In the genomic region with DNA sequence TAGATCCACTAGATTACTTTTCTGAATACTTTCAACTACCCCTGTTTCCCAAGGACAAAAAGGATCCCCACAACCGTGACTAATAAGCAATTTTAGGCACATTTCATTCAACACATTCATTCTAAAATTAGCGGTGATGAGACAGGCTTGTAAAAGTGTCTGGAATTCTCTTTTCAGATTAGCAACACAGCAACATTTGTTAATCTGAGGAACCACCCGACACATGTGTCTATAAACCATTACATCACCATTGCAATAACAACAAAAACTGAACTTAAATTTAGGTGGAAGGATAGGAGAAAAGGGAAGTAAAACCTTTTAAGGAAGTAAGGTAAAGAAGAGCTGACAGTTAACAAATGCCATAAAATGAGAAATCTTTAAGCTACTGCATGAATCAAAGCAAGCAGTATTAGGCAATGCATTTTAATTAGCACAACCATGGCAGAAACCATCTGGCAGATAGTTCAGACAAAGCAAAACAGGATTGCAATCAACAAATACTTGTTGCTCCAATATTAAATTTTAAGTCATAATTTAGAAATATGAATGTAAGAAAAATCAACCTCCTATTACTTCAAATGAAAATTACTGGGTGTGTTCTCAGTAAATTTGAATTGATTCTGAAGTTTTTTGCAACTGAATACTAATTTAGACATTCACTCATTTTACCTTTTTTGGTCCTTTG, we compare ENCODE assay signal across 8 cellular contexts. TPM values are rescaled to one million over a fixed set of nuclear protein-coding genes. Genes with fewer than 3 reads are reported as not detected.
DNase-seq lines count a peak whose midpoint lies in the region; ATAC-seq and TF ChIP-seq lines count a peak whose summit lies in the region.

No MANE protein-coding gene starts in this region.

- H3K4me1 ChIP-seq in BLaER1 treated with 17β-estradiol and CSF1 and Interleukin-3, amounts not matched to agents 10 nM and 100 nM: peaks cover 0 to 36% (median 5%) of the 10 kb centered on the region in 10 experiments; a peak in 9 of 20 replicates
- H3K4me1 ChIP-seq in OCI-LY1 (ENCODE audit: insufficient read depth, low read length, severe bottlenecking) (peaks cover 19% of the 10 kb centered on the region), heart right ventricle (peaks cover 5 to 38% (median 20%) of the 10 kb centered on the region in 9 donors), gastrocnemius medialis (peaks cover 0 to 8% of the 10 kb centered on the region in 2 donors)

- H3K9ac ChIP-seq in BLaER1 treated with 17β-estradiol and CSF1 and Interleukin-3, amounts not matched to agents 10 nM and 100 nM: peak overlapping the region in 3 of 11 experiments; percentile 16 to 50 (median 40); a peak in 5 of 22 replicates
- H3K9ac ChIP-seq in OCI-LY1 (ENCODE audit: low read length): no peak overlapping the region

- H3K9me2 ChIP-seq in OCI-LY1 (ENCODE audit: low read depth, low read length): no peaks in the 10 kb centered on the region

- WGBS in heart right ventricle, 2 donors: 22 to 25% methylated on average over 3 of the region's 3 CpGs

- peaks cover 0 to 1% (median 0%) of the 10 kb centered on the region in 3 donors for H3K27me3 Mint-ChIP-seq in immature natural killer cell (ENCODE audit: low read depth in 3 of 3)

- intact Hi-C loops in heart right ventricle (cut with DNase I): no loop called here
- intact Hi-C loops in gastrocnemius medialis (cut with DNase I; ENCODE audit: low total_unique reads): no loop called here
- intact Hi-C loops in sciatic nerve (cut with DNase I): no loop called here

- H4K20me1 ChIP-seq in BLaER1 treated with 17β-estradiol and CSF1 and Interleukin-3, amounts not matched to agents 10 nM and 100 nM: no peaks in the 10 kb centered on the region
- no peaks in the 10 kb centered on the region for H4K20me1 ChIP-seq in OCI-LY1 (ENCODE audit: insufficient read depth, low read length)

- H3K79me2 ChIP-seq in OCI-LY1 (ENCODE audit: insufficient read depth, low read length): no peaks in the 10 kb centered on the region

- H3K4me1 Mint-ChIP-seq in immature natural killer cell: peaks cover 20 to 21% of the 10 kb centered on the region in 2 donors

- H3K9me3 Mint-ChIP-seq in immature natural killer cell: peaks cover 0 to 2% (median 0%) of the 10 kb centered on the region in 6 donors

- peaks cover 10 to 29% (median 12%) of the 10 kb centered on the region in 3 donors for H3K36me3 Mint-ChIP-seq in immature natural killer cell

- no peak overlapping the region for H3K4me3 ChIP-seq in BLaER1 treated with 17β-estradiol and CSF1 and Interleukin-3, amounts not matched to agents 10 nM and 100 nM
- no peak overlapping the region for H3K4me3 ChIP-seq in OCI-LY1 (ENCODE audit: low read depth, low read length, poor library complexity, severe bottlenecking)
- no peak overlapping the region for H3K4me3 ChIP-seq in heart right ventricle
- H3K4me3 ChIP-seq in gastrocnemius medialis: no peak overlapping the region

- in situ Hi-C loops in gastrocnemius medialis (cut with MboI; ENCODE audit: low sequenced_read_pairs in 4 of 4): no loop called here

- ATAC-seq in GM21529 (IDR thresholded peaks at IDR 0.05; ENCODE audit: unreplicated experiment) (peak; percentile 78), heart right ventricle (peak; percentile 71 to 87 (median 84)), gastrocnemius medialis (no peak), sciatic nerve (no peak)

- H3K27ac Mint-ChIP-seq in immature natural killer cell: peak overlapping the region in 1 of 6 donors; percentile 65

- no peaks in the 10 kb centered on the region for H3K9me3 ChIP-seq in BLaER1 treated with 17β-estradiol and CSF1 and Interleukin-3, amounts not matched to agents 10 nM and 100 nM (replicated peaks in 1 of 11)
- no peaks in the 10 kb centered on the region for H3K9me3 ChIP-seq in OCI-LY1 (ENCODE audit: low read length)
- no peaks in the 10 kb centered on the region for H3K9me3 ChIP-seq in heart right ventricle
- no peaks in the 10 kb centered on the region for H3K9me3 ChIP-seq in gastrocnemius medialis

- no peaks in the 10 kb centered on the region for H3F3A ChIP-seq in OCI-LY1 (ENCODE audit: insufficient read depth, low read length)

- H3K27ac ChIP-seq in BLaER1 treated with 17β-estradiol and CSF1 and Interleukin-3, amounts not matched to agents 10 nM and 100 nM: peak overlapping the region in 9 of 11 experiments; percentile 32 to 80 (median 53); a peak in 14 of 22 replicates
- peak overlapping the region; percentile 25 for H3K27ac ChIP-seq in OCI-LY1 (ENCODE audit: low read depth, low read length, poor library complexity, severe bottlenecking)
- peak overlapping the region in 6 of 10 donors; percentile 21 to 86 (median 62) for H3K27ac ChIP-seq in heart right ventricle
- H3K27ac ChIP-seq in gastrocnemius medialis: no peak overlapping the region

- no peak for TF ChIP-seq CTCF in OCI-LY1 (IDR thresholded peaks at IDR 0.05; ENCODE audit: low read length)
- TF ChIP-seq CTCF in heart right ventricle (IDR thresholded peaks at IDR 0.05): no peak
- TF ChIP-seq CTCF in gastrocnemius medialis (IDR thresholded peaks at IDR 0.05 in 4 of 5, conservative IDR thresholded peaks at IDR 0.05 in 1 of 5): no peak

- peak overlapping the region in 5 of 11 experiments; percentile 26 to 47 (median 32); a peak in 7 of 22 replicates for H3K4me2 ChIP-seq in BLaER1 treated with 17β-estradiol and CSF1 and Interleukin-3, amounts not matched to agents 10 nM and 100 nM
- peak overlapping the region; percentile 22; the same call in 1 of the 2 replicates for H3K4me2 ChIP-seq in OCI-LY1 (ENCODE audit: low read length)

- no peak overlapping the region for H2AFZ ChIP-seq in OCI-LY1 (ENCODE audit: low read length)

- H3K36me3 ChIP-seq in BLaER1 treated with 17β-estradiol and CSF1 and Interleukin-3, amounts not matched to agents 10 nM and 100 nM: peaks cover 0 to 36% (median 15%) of the 10 kb centered on the region in 11 experiments; a peak in 14 of 22 replicates
- H3K36me3 ChIP-seq in OCI-LY1 (ENCODE audit: insufficient read depth, low read length) (peaks cover 6% of the 10 kb centered on the region; the same call in 1 of the 2 replicates), heart right ventricle (peaks cover 0 to 75% (median 4%) of the 10 kb centered on the region in 9 donors), gastrocnemius medialis (peaks cover 3 to 18% of the 10 kb centered on the region in 2 donors)

- H3K4me3 Mint-ChIP-seq in immature natural killer cell: no peak overlapping the region

- no peaks in the 10 kb centered on the region for H3K27me3 ChIP-seq in BLaER1 treated with 17β-estradiol and CSF1 and Interleukin-3, amounts not matched to agents 10 nM and 100 nM
- H3K27me3 ChIP-seq in OCI-LY1 (ENCODE audit: insufficient read depth, low read length) (no peaks in the 10 kb centered on the region), heart right ventricle (no peaks in the 10 kb centered on the region), gastrocnemius medialis (no peaks in the 10 kb centered on the region)

- no peak for DNase-seq in heart right ventricle
- DNase-seq in gastrocnemius medialis: no peak
- no peak for DNase-seq in activated CD8-positive, alpha-beta memory T cell treated with anti-CD3 and anti-CD28 coated beads, Interleukin-2, amount 50 U/mL, for 48 hours
- DNase-seq in sciatic nerve (ENCODE audit: low spot score): no peak
- no peak for DNase-seq in immature natural killer cell

- no peak for TF ChIP-seq POLR2A in gastrocnemius medialis (IDR thresholded peaks at IDR 0.05)

RNA-seq across cellular contexts. Expression of a gene that starts 49.0 kb away (rescaled TPM):
- total RNA-seq in heart right ventricle (10 to 100 TPM; 15.6 to 29.3 (median 20.5) TPM), gastrocnemius medialis (10 to 100 TPM; 16.6 to 27.2 (median 18.9) TPM), sciatic nerve (32.5 TPM)
- polyA plus RNA-seq in heart right ventricle (10 to 100 TPM in 1 of 2 donors, 1 to 10 TPM in 1; 7.5 to 14.6 TPM), immature natural killer cell (10 to 100 TPM; 15.7 to 26.4 (median 24.8) TPM)

Comparison
In these comparisons a context has a peak if more than half of its experiments do, and no peak if none do; other contexts are left out.
1. H3K27ac ChIP-seq: peak in BLaER1 treated with 17β-estradiol and CSF1 and Interleukin-3, amounts not matched to agents 10 nM and 100 nM (9 of 11), OCI-LY1 (single experiment) and heart right ventricle (6 of 10); none in gastrocnemius medialis (0 of 4).
2. ATAC-seq: peak in GM21529 (single experiment) and heart right ventricle (8 of 8); none in gastrocnemius medialis (0 of 2) and sciatic nerve (single experiment).